Comparison of ENCODE assay signal across 8 cellular contexts in genomic region chr17:78890111-78890897, GRCh38. TPM values are rescaled to one million over a fixed set of nuclear protein-coding genes. Genes with fewer than 3 reads are reported as not detected.
DNase-seq lines count a peak whose midpoint lies in the region; ATAC-seq, FAIRE-seq and TF ChIP-seq lines count a peak whose summit lies in the region.

No MANE protein-coding gene starts in this region.

- FAIRE-seq in urothelium cell line (lab: Jason Lieb, UNC) = no peak

- H3K27ac ChIP-seq in BLaER1 = peak overlapping the region; percentile 27; the same call in 1 of the 2 replicates
- H3K27ac ChIP-seq in SK-N-MC = peak overlapping the region; percentile 91

- DNase-seq in SK-N-MC (ENCODE audit: low read depth, low spot score) = peak; percentile 97
- peak; percentile 45 for DNase-seq in activated naive CD8-positive, alpha-beta T cell treated with anti-CD3 and anti-CD28 coated beads, Interleukin-2, amount 50 U/mL, for 24 hours
- DNase-seq in naive B cell = peak; percentile 79
- DNase-seq in omental fat pad (ENCODE audit: low spot score) = no peak
- no peak for DNase-seq in DMS 273 (lab: John Stamatoyannopoulos, UW; ENCODE audit: unreplicated experiment)
- no peak for DNase-seq in urothelium cell line (ENCODE audit: low spot score)

- H3K4me3 Mint-ChIP-seq in activated naive CD8-positive, alpha-beta T cell treated with anti-CD3 and anti-CD28 coated beads, Interleukin-2, amount 50 U/mL, for 24 hours = no peak overlapping the region
- H3K4me3 Mint-ChIP-seq in naive B cell = peak overlapping the region; percentile 82 to 95 (median 92)

- peaks cover 100% of the 10 kb centered on the region for H3K4me1 ChIP-seq in BLaER1

- no peak for TF ChIP-seq CTCF in omental fat pad (IDR thresholded peaks at IDR 0.05)

- ATAC-seq in activated naive CD8-positive, alpha-beta T cell treated with anti-CD3 and anti-CD28 coated beads, Interleukin-2, amount 50 U/mL, for 24 hours = peak; percentile 60
- ATAC-seq in naive B cell (ENCODE audit: low read depth in 2 of 2) (peak; percentile 54 to 65), omental fat pad (ENCODE audit: low FRiP score) (no peak), HG03520 (IDR thresholded peaks at IDR 0.05; ENCODE audit: unreplicated experiment) (no peak)

- no peaks in the 10 kb centered on the region for H3K36me3 Mint-ChIP-seq in activated naive CD8-positive, alpha-beta T cell treated with anti-CD3 and anti-CD28 coated beads, Interleukin-2, amount 50 U/mL, for 24 hours (ENCODE audit: low read depth)
- no peaks in the 10 kb centered on the region for H3K36me3 Mint-ChIP-seq in naive B cell

- no peaks in the 10 kb centered on the region for H3K9me3 ChIP-seq in BLaER1
- no peaks in the 10 kb centered on the region for H3K9me3 ChIP-seq in SK-N-MC (ENCODE audit: low read depth, low read length)

- no peaks in the 10 kb centered on the region for H3K27me3 ChIP-seq in BLaER1

- H3K27ac Mint-ChIP-seq in activated naive CD8-positive, alpha-beta T cell treated with anti-CD3 and anti-CD28 coated beads, Interleukin-2, amount 50 U/mL, for 24 hours = peak overlapping the region; percentile 63
- peak overlapping the region; percentile 98 to 99 (median 98) for H3K27ac Mint-ChIP-seq in naive B cell

- no peaks in the 10 kb centered on the region for H3K9me3 Mint-ChIP-seq in activated naive CD8-positive, alpha-beta T cell treated with anti-CD3 and anti-CD28 coated beads, Interleukin-2, amount 50 U/mL, for 24 hours
- peaks cover 0 to 5% (median 0%) of the 10 kb centered on the region in 7 donors for H3K9me3 Mint-ChIP-seq in naive B cell

- H3K4me2 ChIP-seq in BLaER1 = peak overlapping the region; percentile 85

- H3K36me3 ChIP-seq in BLaER1 (0 out of 2 replicates have a peak, but pooled peaks cover 14% of the 10 kb centered on the region), SK-N-MC (ENCODE audit: insufficient read depth, low read length) (no peaks in the 10 kb centered on the region)

- peaks cover 100% of the 10 kb centered on the region for H4K20me1 ChIP-seq in BLaER1

- H3K9ac ChIP-seq in BLaER1 (peak overlapping the region; percentile 38; the same call in 1 of the 2 replicates), SK-N-MC (ENCODE audit: insufficient read length) (no peak overlapping the region)

- peaks cover 40% of the 10 kb centered on the region for H3K4me1 Mint-ChIP-seq in activated naive CD8-positive, alpha-beta T cell treated with anti-CD3 and anti-CD28 coated beads, Interleukin-2, amount 50 U/mL, for 24 hours
- peaks cover 49 to 68% (median 62%) of the 10 kb centered on the region in 3 donors for H3K4me1 Mint-ChIP-seq in naive B cell

- H3K4me3 ChIP-seq in BLaER1 (no peak overlapping the region), SK-N-MC (peak overlapping the region; percentile 63)

- no peaks in the 10 kb centered on the region for H3K27me3 Mint-ChIP-seq in activated naive CD8-positive, alpha-beta T cell treated with anti-CD3 and anti-CD28 coated beads, Interleukin-2, amount 50 U/mL, for 24 hours
- H3K27me3 Mint-ChIP-seq in naive B cell = no peaks in the 10 kb centered on the region

RNA-seq across cellular contexts. Expression of gene CEP295NL, which starts 12.7 kb away (rescaled TPM):
- 1 to 10 TPM in 5 of 6 donors, not detected in 1; 1.3 to 2.9 (median 1.6) TPM for polyA plus RNA-seq in naive B cell (ENCODE audit: low read depth in 6 of 6)
- 10 to 100 TPM in 1 of 4 donors, 1 to 10 TPM in 3; 2.7 to 11.8 (median 5.5) TPM for total RNA-seq in omental fat pad

RNA-seq across cellular contexts. Expression of gene TIMP2, which starts 34.9 kb away (rescaled TPM):
- 1 to 10 TPM in 1 of 6 donors, under 1 TPM in 5; 0.40 to 1.1 (median 0.65) TPM for polyA plus RNA-seq in naive B cell (ENCODE audit: low read depth in 6 of 6)
- total RNA-seq in omental fat pad = 100 to 1,000 TPM; 139 to 161 (median 150) TPM

RNA-seq across cellular contexts. Expression of gene USP36, which starts 49.7 kb away (rescaled TPM):
- 10 to 100 TPM; 14.9 to 37.9 (median 24.5) TPM for polyA plus RNA-seq in naive B cell (ENCODE audit: low read depth in 6 of 6)
- total RNA-seq in omental fat pad = 100 to 1,000 TPM in 2 of 4 donors, 10 to 100 TPM in 2; 32.5 to 162 (median 86.7) TPM

Comparison
In these comparisons a context has a peak if more than half of its experiments do, and no peak if none do; other contexts are left out.
1. DNase-seq: peak in SK-N-MC (single experiment), activated naive CD8-positive, alpha-beta T cell treated with anti-CD3 and anti-CD28 coated beads, Interleukin-2, amount 50 U/mL, for 24 hours (single experiment) and naive B cell (single experiment); none in omental fat pad (single experiment), DMS 273 (single experiment) and urothelium cell line (single experiment).
2. ATAC-seq: peak in activated naive CD8-positive, alpha-beta T cell treated with anti-CD3 and anti-CD28 coated beads, Interleukin-2, amount 50 U/mL, for 24 hours (single experiment) and naive B cell (2 of 2); none in omental fat pad (single experiment) and HG03520 (single experiment).